20 cellular contexts compared by ENCODE assay signal in genomic region chr2:62222674-62223073, GRCh38. TPM values are rescaled to one million over a fixed set of nuclear protein-coding genes. Genes with fewer than 3 reads are reported as not detected.
A peak's percentile ranks its signal among the peaks of the same experiment; 100 is the strongest.
DNase-seq lines count a peak whose midpoint lies in the region; ATAC-seq lines count a peak whose summit lies in the region.
"Had no signal": no experiment of that assay in that cellular context is flagged by ENCODE, and none has a peak within 500 bp of the region (broad histone marks: within the 10 kb centered on the region; RNA-seq: fewer than 3 reads in every experiment).

No MANE protein-coding gene starts in this region.

- peak overlapping the region; percentile 20 for H3K4me3 Mint-ChIP-seq in activated naive CD8-positive, alpha-beta T cell treated with anti-CD3 and anti-CD28 coated beads, Interleukin-2, amount 10 ng/mL, durations not matched to agents 7 days and 5 days
- H3K4me3 Mint-ChIP-seq in natural killer cell treated with Interleukin-12 subunit alpha and Interleukin-12 subunit beta and Interleukin-15 and Interleukin-18, amount 100 ng/mL, for 72 hours: peak overlapping the region; percentile 32
- H3K4me3 Mint-ChIP-seq: WTC11 had no signal

- H3K36me3 ChIP-seq in HAP-1 (replicated peaks): no peaks in the 10 kb centered on the region; the same call in 1 of the 2 replicates

- no peaks in the 10 kb centered on the region for H3K9me3 ChIP-seq in HAP-1
- H3K9me3 ChIP-seq: stomach, tibial nerve had no signal

- H3K36me3 Mint-ChIP-seq in activated naive CD8-positive, alpha-beta T cell treated with anti-CD3 and anti-CD28 coated beads, Interleukin-2, amount 10 ng/mL, durations not matched to agents 7 days and 5 days: peaks cover 63% of the 10 kb centered on the region
- H3K36me3 Mint-ChIP-seq in natural killer cell treated with Interleukin-12 subunit alpha and Interleukin-12 subunit beta and Interleukin-15 and Interleukin-18, amount 100 ng/mL, for 72 hours: peaks cover 24% of the 10 kb centered on the region

- H3K27me3 Mint-ChIP-seq in activated naive CD8-positive, alpha-beta T cell treated with anti-CD3 and anti-CD28 coated beads, Interleukin-2, amount 10 ng/mL, durations not matched to agents 7 days and 5 days: no peaks in the 10 kb centered on the region
- no peaks in the 10 kb centered on the region for H3K27me3 Mint-ChIP-seq in natural killer cell treated with Interleukin-12 subunit alpha and Interleukin-12 subunit beta and Interleukin-15 and Interleukin-18, amount 100 ng/mL, for 72 hours

- H3K27ac Mint-ChIP-seq in activated naive CD8-positive, alpha-beta T cell treated with anti-CD3 and anti-CD28 coated beads, Interleukin-2, amount 10 ng/mL, durations not matched to agents 7 days and 5 days: peak overlapping the region; percentile 81
- peak overlapping the region; percentile 64 to 79 for H3K27ac Mint-ChIP-seq in natural killer cell treated with Interleukin-12 subunit alpha and Interleukin-12 subunit beta and Interleukin-15 and Interleukin-18, amount 100 ng/mL, for 72 hours
- H3K27ac Mint-ChIP-seq: WTC11 had no signal

- POLR2A ChIA-PET in activated naive CD8-positive, alpha-beta T cell treated with anti-CD3 and anti-CD28 coated beads, Interleukin-2, amount 10 ng/mL, durations not matched to agents 7 days and 5 days (lab: Charles Lee): no interaction called here

- no peak overlapping the region for H3K4me3 ChIP-seq in Jurkat, Clone E6-1 (ENCODE audit: low read length)
- no peak overlapping the region for H3K4me3 ChIP-seq in HAP-1
- H3K4me3 ChIP-seq: BLaER1, coronary artery, K562, stomach, tibial nerve had no signal

- H3K27me3 ChIP-seq in HAP-1 (ENCODE audit: low read depth): no peaks in the 10 kb centered on the region
- H3K27me3 ChIP-seq: BLaER1, stomach, tibial nerve had no signal

- DNase-seq in activated gamma-delta T cell treated with Interleukin-2 at 50 U/mL for 16 hours (peak; percentile 25), activated gamma-delta T cell (lab: John Stamatoyannopoulos, UW) (no peak), HAP-1 (ENCODE audit: low spot score in 2 of 2) (no peak), NCI-H1930 (lab: John Stamatoyannopoulos, UW) (no peak), HCEC 1CT (no peak)
- DNase-seq in Jurkat, Clone E6-1 (ENCODE audit: low read depth, low spot score): peak; percentile 17
- no peak for DNase-seq in activated naive CD8-positive, alpha-beta T cell treated with anti-CD3 and anti-CD28 coated beads, Interleukin-2, amount 10 ng/mL, durations not matched to agents 7 days and 5 days
- no peak for DNase-seq in natural killer cell treated with Interleukin-12 subunit alpha and Interleukin-12 subunit beta and Interleukin-15 and Interleukin-18, amount 100 ng/mL, for 72 hours (ENCODE audit: low spot score)
- DNase-seq: activated effector memory CD4-positive, alpha-beta T cell treated with Interleukin-2 at 50 U/mL for 16 hours; midbrain; NCI-H1417 treated with DMSO at 0.1 percent for 48 hours; NCI-H2107; NCI-H446; stomach had no signal

- in situ Hi-C loops in HAP-1 (cut with MboI; ENCODE audit: low sequenced_read_pairs): no loop called here

- 0 out of 2 replicates have a peak, but pooled peaks cover 3% of the 10 kb centered on the region for H3K4me1 ChIP-seq in HAP-1

- ATAC-seq in activated naive CD8-positive, alpha-beta T cell treated with anti-CD3 and anti-CD28 coated beads, Interleukin-2, amount 10 ng/mL, durations not matched to agents 7 days and 5 days (ENCODE audit: low read depth): peak; percentile 68
- peak; percentile 53 to 56 for ATAC-seq in natural killer cell treated with Interleukin-12 subunit alpha and Interleukin-12 subunit beta and Interleukin-15 and Interleukin-18, amount 100 ng/mL, for 72 hours
- ATAC-seq: K562, SK-N-SH treated with all-trans-retinoic acid at 6 μM for 48 hours, WTC11 had no signal

- peaks cover 60% of the 10 kb centered on the region for H3K4me1 Mint-ChIP-seq in activated naive CD8-positive, alpha-beta T cell treated with anti-CD3 and anti-CD28 coated beads, Interleukin-2, amount 10 ng/mL, durations not matched to agents 7 days and 5 days
- peaks cover 57 to 67% of the 10 kb centered on the region in 2 donors for H3K4me1 Mint-ChIP-seq in natural killer cell treated with Interleukin-12 subunit alpha and Interleukin-12 subunit beta and Interleukin-15 and Interleukin-18, amount 100 ng/mL, for 72 hours (ENCODE audit: low read depth in 2 of 2)

- H3K9me3 Mint-ChIP-seq in activated naive CD8-positive, alpha-beta T cell treated with anti-CD3 and anti-CD28 coated beads, Interleukin-2, amount 10 ng/mL, durations not matched to agents 7 days and 5 days: no peaks in the 10 kb centered on the region
- no peaks in the 10 kb centered on the region for H3K9me3 Mint-ChIP-seq in natural killer cell treated with Interleukin-12 subunit alpha and Interleukin-12 subunit beta and Interleukin-15 and Interleukin-18, amount 100 ng/mL, for 72 hours

RNA-seq across cellular contexts. Expression of gene B3GNT2, which starts 26.8 kb away (rescaled TPM):
- 13.6 TPM for polyA plus RNA-seq in Jurkat, Clone E6-1 (2012; ENCODE audit: insufficient read depth, insufficient read length)
- 10 to 100 TPM; 45.5 to 46.0 TPM for total RNA-seq in activated naive CD8-positive, alpha-beta T cell treated with anti-CD3 and anti-CD28 coated beads, Interleukin-2, amount 10 ng/mL, durations not matched to agents 7 days and 5 days
- total RNA-seq in natural killer cell treated with Interleukin-12 subunit alpha and Interleukin-12 subunit beta and Interleukin-15 and Interleukin-18, amount 100 ng/mL, for 72 hours: 10 to 100 TPM; 29.8 to 31.0 TPM

Comparison
In these comparisons a context has a peak if more than half of its experiments do, and no peak if none do; other contexts are left out.
1. DNase-seq: peak in activated gamma-delta T cell treated with Interleukin-2 at 50 U/mL for 16 hours (single experiment) and Jurkat, Clone E6-1 (single experiment); none in activated gamma-delta T cell (single experiment), activated naive CD8-positive, alpha-beta T cell treated with anti-CD3 and anti-CD28 coated beads, Interleukin-2, amount 10 ng/mL, durations not matched to agents 7 days and 5 days (single experiment), natural killer cell treated with Interleukin-12 subunit alpha and Interleukin-12 subunit beta and Interleukin-15 and Interleukin-18, amount 100 ng/mL, for 72 hours (single experiment), HAP-1 (0 of 2), NCI-H1930 (0 of 2) and HCEC 1CT (single experiment).